2 cellular contexts compared by ENCODE assay signal in genomic region chr1:32405672-32406467, GRCh38.
TF ChIP-seq lines count a peak whose summit lies in the region.

No MANE protein-coding gene starts in this region.

TF ChIP-seq in K562, 482 proteins besides CTCF, POLR2A, EP300 and RAD21:
- no peak for TF ChIP-seq RNF219 (CRISPR knock-in tag; IDR thresholded peaks at IDR 0.05)
- TF ChIP-seq TFAP4 (CRISPR knock-in tag; IDR thresholded peaks at IDR 0.05; ENCODE audit: borderline replicate concordance), result no peak
- TF ChIP-seq DPF2 (IDR thresholded peaks at IDR 0.05), result no peak
- TF ChIP-seq RBM15 (IDR thresholded peaks at IDR 0.05; ENCODE audit: insufficient read depth, low read length), result no peak
- no peak for TF ChIP-seq ZNF766 (CRISPR knock-in tag; conservative IDR thresholded peaks at IDR 0.05)
- TF ChIP-seq SMAD2 (IDR thresholded peaks at IDR 0.05; ENCODE audit: low read depth, low read length), result no peak
- no peak for TF ChIP-seq HDAC8 (tag; IDR thresholded peaks at IDR 0.05)
- TF ChIP-seq ZZZ3 (IDR thresholded peaks at IDR 0.05), result no peak
- TF ChIP-seq MTA2 (IDR thresholded peaks at IDR 0.05; ENCODE audit: low read depth), result no peak
- TF ChIP-seq ARID2 (IDR thresholded peaks at IDR 0.05), result no peak
- no peak for TF ChIP-seq ZBTB17 (CRISPR knock-in tag; IDR thresholded peaks at IDR 0.05)
- TF ChIP-seq ZNF76 (CRISPR knock-in tag; IDR thresholded peaks at IDR 0.05; ENCODE audit: borderline replicate concordance), result no peak
- no peak for TF ChIP-seq FUS (optimal IDR thresholded peaks at IDR 0.05; ENCODE audit: low read depth, low read length)
- TF ChIP-seq CBX3 (IDR thresholded peaks at IDR 0.05; ENCODE audit: borderline replicate concordance in 1 of 2, low read length in 2 of 2), result no peak
- TF ChIP-seq POLR2AphosphoS5 (IDR thresholded peaks at IDR 0.05; ENCODE audit: control insufficient read depth, insufficient read depth, low read depth, low read length), result no peak
- no peak for TF ChIP-seq ZFP91 (CRISPR knock-in tag; IDR thresholded peaks at IDR 0.05)
- TF ChIP-seq ZNF655 (CRISPR knock-in tag; IDR thresholded peaks at IDR 0.05), result no peak
- TF ChIP-seq E2F6 (IDR thresholded peaks at IDR 0.05; ENCODE audit: borderline replicate concordance in 1 of 2, extremely low read depth in 1 of 2, insufficient read depth in 1 of 2, insufficient read length in 1 of 2, low read depth in 1 of 2, low read length in 1 of 2, poor library complexity in 1 of 2, severe bottlenecking in 1 of 2), result no peak

TF ChIP-seq in WTC11, 78 proteins besides CTCF, POLR2A, EP300 and RAD21:
- no peak for TF ChIP-seq SOX15 (CRISPR knock-in tag; IDR thresholded peaks at IDR 0.05)
